ENCODE assay signal across 37 cellular contexts in the genomic region with DNA sequence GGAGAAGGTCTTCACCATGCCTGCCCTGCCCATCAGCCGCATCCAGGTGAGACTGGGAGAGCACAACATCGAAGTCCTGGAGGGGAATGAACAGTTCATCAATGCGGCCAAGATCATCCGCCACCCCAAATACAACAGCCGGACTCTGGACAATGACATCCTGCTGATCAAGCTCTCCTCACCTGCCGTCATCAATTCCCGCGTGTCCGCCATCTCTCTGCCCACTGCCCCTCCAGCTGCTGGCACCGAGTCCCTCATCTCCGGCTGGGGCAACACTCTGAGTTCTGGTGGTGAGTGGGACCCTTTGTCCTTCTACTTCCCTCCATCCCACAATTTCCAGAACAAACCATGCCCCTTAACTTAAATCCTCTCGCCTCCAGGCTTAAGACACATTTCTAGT. TPM values are rescaled to one million over a fixed set of nuclear protein-coding genes. Genes with fewer than 3 reads are reported as not detected.
"Had no signal": no experiment of that assay in that cellular context is flagged by ENCODE, and none has a peak within 500 bp of the region (broad histone marks: within the 10 kb centered on the region; RNA-seq: fewer than 3 reads in every experiment).

No MANE protein-coding gene starts in this region.

- ATAC-seq: activated CD8-positive, alpha-beta memory T cell treated with anti-CD3 and anti-CD28 coated beads, Interleukin-2, amount 10 ng/mL, durations not matched to agents 7 days and 5 days; activated CD8-positive, alpha-beta T cell treated with anti-CD3 and anti-CD28 coated beads, Interleukin-2, amount 10 ng/mL, durations not matched to agents 7 days and 5 days; activated naive CD4-positive, alpha-beta T cell treated with anti-CD3 and anti-CD28 coated beads, Interleukin-2, amount 50 U/mL, for 72 hours had no signal

- H3K4me1 ChIP-seq: adrenal gland had no signal

- FAIRE-seq: astrocyte, bronchial epithelial cell, TTC549 had no signal

- H3K27me3 ChIP-seq: adrenal gland, cardiac muscle cell had no signal

- H3K36me3 ChIP-seq: adrenal gland, cardiac muscle cell had no signal

- H3K4me1 Mint-ChIP-seq: brain had no signal

- H3K27ac ChIP-seq: adrenal gland, cardiac muscle cell, VCaP had no signal

- H3K4me3 Mint-ChIP-seq: activated B cell treated with CpG ODN at 0.5 μM for 24 hours; activated CD4-positive, alpha-beta memory T cell treated with anti-CD3 and anti-CD28 coated beads, Interleukin-2, amount 10 ng/mL, durations not matched to agents 7 days and 5 days; activated CD4-positive, alpha-beta T cell treated with anti-CD3 and anti-CD28 coated beads, Interleukin-2, amount 10 ng/mL, durations not matched to agents 7 days and 5 days; activated CD8-positive, alpha-beta memory T cell treated with anti-CD3 and anti-CD28 coated beads, Interleukin-2, amount 10 ng/mL, durations not matched to agents 7 days and 5 days; activated CD8-positive, alpha-beta T cell treated with anti-CD3 and anti-CD28 coated beads, Interleukin-2, amount 10 ng/mL, durations not matched to agents 7 days and 5 days; activated T-cell treated with anti-CD3 and anti-CD28 coated beads, Interleukin-2, amount 50 U/mL, for 24 hours; brain; central memory CD8-positive, alpha-beta T cell; T-helper 1 cell treated with Interleukin-12 subunit alpha and Interleukin-12 subunit beta and Interleukin-4 antibody, amounts not matched to agents 30 μg/mL and 1 μg/mL, for 36 hours; T-helper 2 cell treated with Interferon-gamma antibody and Interleukin-4, amounts not matched to agents 5 μg/mL and 100 μg/mL, for 36 hours had no signal

- H3K36me3 Mint-ChIP-seq: activated CD8-positive, alpha-beta memory T cell treated with anti-CD3 and anti-CD28 coated beads, Interleukin-2, amount 10 ng/mL, durations not matched to agents 7 days and 5 days; activated naive CD4-positive, alpha-beta T cell treated with anti-CD3 and anti-CD28 coated beads, Interleukin-2, amount 50 U/mL, for 72 hours; brain had no signal

- H3K9me3 Mint-ChIP-seq: activated B cell treated with CpG ODN at 0.5 μM for 24 hours; activated CD4-positive, alpha-beta memory T cell treated with anti-CD3 and anti-CD28 coated beads, Interleukin-2, amount 10 ng/mL, durations not matched to agents 7 days and 5 days; activated CD4-positive, alpha-beta T cell treated with anti-CD3 and anti-CD28 coated beads, Interleukin-2, amount 10 ng/mL, durations not matched to agents 7 days and 5 days; activated naive CD4-positive, alpha-beta T cell treated with anti-CD3 and anti-CD28 coated beads, Interleukin-2, amount 50 U/mL, for 72 hours; activated T-cell treated with anti-CD3 and anti-CD28 coated beads, Interleukin-2, amount 50 U/mL, for 24 hours; activated T-helper 2 cell treated with anti-CD3 and anti-CD28 coated beads, Interferon-gamma antibody, Interleukin-2, Interleukin-4, amounts not matched to agents 10 μg/mL and 5 μg/mL and 100 μg/mL, durations not matched to agents 14 hours and 24 hours and 36 hours; central memory CD8-positive, alpha-beta T cell; T-helper 1 cell treated with Interleukin-12 subunit alpha and Interleukin-12 subunit beta and Interleukin-4 antibody, amounts not matched to agents 30 μg/mL and 1 μg/mL, for 36 hours; T-helper 2 cell treated with Interferon-gamma antibody and Interleukin-4, amounts not matched to agents 5 μg/mL and 100 μg/mL, for 36 hours had no signal

- DNase-seq: activated B cell treated with CpG ODN at 0.5 μM for 24 hours; activated CD4-positive, alpha-beta memory T cell treated with anti-CD3 and anti-CD28 coated beads, Interleukin-2, amount 10 ng/mL, durations not matched to agents 7 days and 5 days; activated CD4-positive, alpha-beta T cell treated with anti-CD3 and anti-CD28 coated beads for 48 hours; activated CD4-positive, alpha-beta T cell treated with anti-CD3 and anti-CD28 coated beads, Interleukin-2, amount 10 ng/mL, durations not matched to agents 7 days and 5 days; activated CD4-positive, alpha-beta T cell treated with anti-CD3 and anti-CD28 coated beads, Interleukin-2, amount 50 U/mL, for 48 hours; activated CD4-positive, CD25-positive, alpha-beta regulatory T cell treated with anti-CD3 and anti-CD28 coated beads, Interleukin-2, amount 50 U/mL, for 72 hours; activated CD8-positive, alpha-beta memory T cell treated with anti-CD3 and anti-CD28 coated beads for 24 hours; activated CD8-positive, alpha-beta memory T cell treated with anti-CD3 and anti-CD28 coated beads, Interleukin-2, amount 10 ng/mL, durations not matched to agents 7 days and 5 days; activated CD8-positive, alpha-beta memory T cell treated with anti-CD3 and anti-CD28 coated beads, Interleukin-2, amount 50 U/mL, for 48 hours; activated CD8-positive, alpha-beta T cell treated with anti-CD3 and anti-CD28 coated beads, Interleukin-2, amount 10 ng/mL, durations not matched to agents 7 days and 5 days; activated effector memory CD4-positive, alpha-beta T cell treated with Interleukin-2 at 50 U/mL for 16 hours; activated gamma-delta T cell; activated naive CD4-positive, alpha-beta T cell treated with anti-CD3 and anti-CD28 coated beads, Interleukin-2, amount 50 U/mL, for 16 hours; activated naive CD4-positive, alpha-beta T cell treated with Interleukin-2 at 50 U/mL for 16 hours; activated T-cell treated with anti-CD3 and anti-CD28 coated beads, Interleukin-2, amount 50 U/mL, for 24 hours; activated T-cell treated with anti-CD3 and anti-CD28 coated beads, Interleukin-2, amount 50 U/mL, for 48 hours; adrenal gland; amniotic stem cell; aorta; caudate nucleus; cerebellar nuclear complex; SW 1271; T-helper 1 cell; T-helper 2 cell; T-helper 9 cell had no signal

- H3K9me3 ChIP-seq: adrenal gland had no signal

- H3K4me3 ChIP-seq: adrenal gland, cardiac muscle cell had no signal

- H3K27ac Mint-ChIP-seq: activated B cell treated with CpG ODN at 0.5 μM for 24 hours; activated CD4-positive, alpha-beta memory T cell treated with anti-CD3 and anti-CD28 coated beads, Interleukin-2, amount 10 ng/mL, durations not matched to agents 7 days and 5 days; activated CD4-positive, alpha-beta T cell treated with anti-CD3 and anti-CD28 coated beads, Interleukin-2, amount 10 ng/mL, durations not matched to agents 7 days and 5 days; activated CD8-positive, alpha-beta memory T cell treated with anti-CD3 and anti-CD28 coated beads, Interleukin-2, amount 10 ng/mL, durations not matched to agents 7 days and 5 days; activated CD8-positive, alpha-beta T cell treated with anti-CD3 and anti-CD28 coated beads, Interleukin-2, amount 10 ng/mL, durations not matched to agents 7 days and 5 days; activated T-cell treated with anti-CD3 and anti-CD28 coated beads, Interleukin-2, amount 50 U/mL, for 24 hours; activated T-helper 2 cell treated with anti-CD3 and anti-CD28 coated beads, Interferon-gamma antibody, Interleukin-2, Interleukin-4, amounts not matched to agents 10 μg/mL and 5 μg/mL and 100 μg/mL, durations not matched to agents 14 hours and 24 hours and 36 hours; brain; T-helper 1 cell treated with Interleukin-12 subunit alpha and Interleukin-12 subunit beta and Interleukin-4 antibody, amounts not matched to agents 30 μg/mL and 1 μg/mL, for 36 hours; T-helper 2 cell treated with Interferon-gamma antibody and Interleukin-4, amounts not matched to agents 5 μg/mL and 100 μg/mL, for 36 hours had no signal

- H3K27me3 Mint-ChIP-seq: activated CD4-positive, alpha-beta memory T cell treated with anti-CD3 and anti-CD28 coated beads, Interleukin-2, amount 10 ng/mL, durations not matched to agents 7 days and 5 days; activated CD4-positive, alpha-beta T cell treated with anti-CD3 and anti-CD28 coated beads, Interleukin-2, amount 10 ng/mL, durations not matched to agents 7 days and 5 days; activated CD8-positive, alpha-beta memory T cell treated with anti-CD3 and anti-CD28 coated beads, Interleukin-2, amount 10 ng/mL, durations not matched to agents 7 days and 5 days; activated T-cell treated with anti-CD3 and anti-CD28 coated beads, Interleukin-2, amount 50 U/mL, for 24 hours; central memory CD8-positive, alpha-beta T cell had no signal

RNA-seq across cellular contexts. Expression of a gene that starts 2.5 kb away (rescaled TPM):
- total RNA-seq: activated B cell treated with CpG ODN at 0.5 μM for 24 hours; activated CD4-positive, alpha-beta memory T cell treated with anti-CD3 and anti-CD28 coated beads, Interleukin-2, amount 10 ng/mL, durations not matched to agents 7 days and 5 days; activated CD4-positive, alpha-beta T cell treated with anti-CD3 and anti-CD28 coated beads, Interleukin-2, amount 10 ng/mL, durations not matched to agents 7 days and 5 days; activated CD8-positive, alpha-beta memory T cell treated with anti-CD3 and anti-CD28 coated beads, Interleukin-2, amount 10 ng/mL, durations not matched to agents 7 days and 5 days; activated CD8-positive, alpha-beta T cell treated with anti-CD3 and anti-CD28 coated beads, Interleukin-2, amount 10 ng/mL, durations not matched to agents 7 days and 5 days; activated T-helper 2 cell treated with anti-CD3 and anti-CD28 coated beads, Interferon-gamma antibody, Interleukin-2, Interleukin-4, amounts not matched to agents 10 μg/mL and 5 μg/mL and 100 μg/mL, durations not matched to agents 14 hours and 24 hours and 36 hours; astrocyte; bronchial epithelial cell; cardiac muscle cell; chondrocyte had no signal
- polyA plus RNA-seq: cardiac muscle cell had no signal

RNA-seq across cellular contexts. Expression of a gene that starts 24.0 kb away (rescaled TPM):
- total RNA-seq: activated B cell treated with CpG ODN at 0.5 μM for 24 hours; activated CD4-positive, alpha-beta memory T cell treated with anti-CD3 and anti-CD28 coated beads, Interleukin-2, amount 10 ng/mL, durations not matched to agents 7 days and 5 days; activated CD4-positive, alpha-beta T cell treated with anti-CD3 and anti-CD28 coated beads, Interleukin-2, amount 10 ng/mL, durations not matched to agents 7 days and 5 days; activated CD8-positive, alpha-beta memory T cell treated with anti-CD3 and anti-CD28 coated beads, Interleukin-2, amount 10 ng/mL, durations not matched to agents 7 days and 5 days; activated CD8-positive, alpha-beta T cell treated with anti-CD3 and anti-CD28 coated beads, Interleukin-2, amount 10 ng/mL, durations not matched to agents 7 days and 5 days; activated naive CD4-positive, alpha-beta T cell treated with anti-CD3 and anti-CD28 coated beads, Interleukin-2, amount 50 U/mL, for 72 hours; activated T-helper 2 cell treated with anti-CD3 and anti-CD28 coated beads, Interferon-gamma antibody, Interleukin-2, Interleukin-4, amounts not matched to agents 10 μg/mL and 5 μg/mL and 100 μg/mL, durations not matched to agents 14 hours and 24 hours and 36 hours; astrocyte; cardiac muscle cell; chondrocyte had no signal
- polyA plus RNA-seq: cardiac muscle cell had no signal
